In the genomic region with DNA sequence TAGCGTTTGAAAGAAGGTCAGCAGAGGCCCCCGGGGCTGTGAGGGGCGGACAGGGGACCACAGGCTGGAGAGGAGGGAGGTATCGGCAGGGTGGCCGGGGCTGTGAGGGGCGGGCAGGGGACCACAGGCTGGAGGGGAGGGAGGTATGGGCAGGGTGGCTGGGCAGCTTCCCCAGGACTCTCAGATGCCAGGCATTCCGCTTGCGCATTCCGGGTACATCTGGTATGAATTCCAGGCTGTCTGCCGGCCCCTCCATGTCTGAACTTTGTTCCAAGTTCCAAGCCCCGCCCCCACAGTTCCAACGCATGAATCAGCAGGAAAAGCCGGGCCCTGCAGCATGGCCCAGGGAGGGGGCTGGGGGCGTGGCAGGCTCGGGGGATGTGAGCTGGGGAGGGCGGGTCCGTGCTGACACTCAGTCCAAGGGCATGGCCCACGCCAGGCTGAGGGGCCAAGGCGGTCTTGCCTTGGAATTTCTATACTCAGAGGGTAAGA, we compare ENCODE assay signal across 8 cellular contexts. TPM values are rescaled to one million over a fixed set of nuclear protein-coding genes. Genes with fewer than 3 reads are reported as not detected.
DNase-seq lines count a peak whose midpoint lies in the region; ATAC-seq and TF ChIP-seq lines count a peak whose summit lies in the region.

No MANE protein-coding gene starts in this region.

- H3K4me3 Mint-ChIP-seq in activated naive CD8-positive, alpha-beta T cell treated with anti-CD3 and anti-CD28 coated beads for 36 hours = peak overlapping the region; percentile 35
- H3K4me3 Mint-ChIP-seq in neural crest cell = peak overlapping the region; percentile 87

- H3K4me1 Mint-ChIP-seq in activated naive CD8-positive, alpha-beta T cell treated with anti-CD3 and anti-CD28 coated beads for 36 hours = peaks cover 26% of the 10 kb centered on the region
- H3K4me1 Mint-ChIP-seq in neural crest cell = peaks cover 30% of the 10 kb centered on the region

- DNase-seq in Daoy (ENCODE audit: low read depth) (peak; percentile 99), NCI-H1048 (lab: John Stamatoyannopoulos, UW) (peak; percentile 73), glomerular visceral epithelial cell (ENCODE audit: extremely low spot score) (peak; percentile 98), neural crest cell (ENCODE audit: low read depth, low spot score) (peak; percentile 86), RPMI8226 (no peak)
- DNase-seq in activated naive CD8-positive, alpha-beta T cell treated with anti-CD3 and anti-CD28 coated beads for 36 hours = peak; percentile 31
- no peak for DNase-seq in effector memory CD4-positive, alpha-beta T cell

- ATAC-seq in GM21528 (IDR thresholded peaks at IDR 0.05; ENCODE audit: low FRiP score, unreplicated experiment) = no peak

- no peaks in the 10 kb centered on the region for H3K9me3 Mint-ChIP-seq in activated naive CD8-positive, alpha-beta T cell treated with anti-CD3 and anti-CD28 coated beads for 36 hours
- H3K9me3 Mint-ChIP-seq in neural crest cell = no peaks in the 10 kb centered on the region

- no peaks in the 10 kb centered on the region for H3K27me3 ChIP-seq in effector memory CD4-positive, alpha-beta T cell (replicated peaks; ENCODE audit: control insufficient read depth, insufficient read depth, low read length, poor library complexity, severe bottlenecking)

- H3K27ac ChIP-seq in effector memory CD4-positive, alpha-beta T cell (ENCODE audit: insufficient read depth, low read length, poor library complexity, severe bottlenecking) = no peak overlapping the region

- no peaks in the 10 kb centered on the region for H3K36me3 Mint-ChIP-seq in activated naive CD8-positive, alpha-beta T cell treated with anti-CD3 and anti-CD28 coated beads for 36 hours
- H3K36me3 Mint-ChIP-seq in neural crest cell (ENCODE audit: low read depth) = no peaks in the 10 kb centered on the region

- H3K36me3 ChIP-seq in effector memory CD4-positive, alpha-beta T cell (ENCODE audit: control insufficient read depth, insufficient read depth, low read length) = no peaks in the 10 kb centered on the region

- H3K4me3 ChIP-seq in effector memory CD4-positive, alpha-beta T cell (ENCODE audit: insufficient read depth, low read depth, low read length, poor library complexity, severe bottlenecking) = no peak overlapping the region

- H3K27me3 Mint-ChIP-seq in activated naive CD8-positive, alpha-beta T cell treated with anti-CD3 and anti-CD28 coated beads for 36 hours = peaks cover 30% of the 10 kb centered on the region
- peaks cover 10% of the 10 kb centered on the region for H3K27me3 Mint-ChIP-seq in neural crest cell (ENCODE audit: low read depth)

- H3K4me1 ChIP-seq in effector memory CD4-positive, alpha-beta T cell (ENCODE audit: control insufficient read depth, insufficient read depth, low read length, poor library complexity, severe bottlenecking) = peaks cover 37% of the 10 kb centered on the region

- no peak overlapping the region for H3K27ac Mint-ChIP-seq in activated naive CD8-positive, alpha-beta T cell treated with anti-CD3 and anti-CD28 coated beads for 36 hours
- peak overlapping the region; percentile 95 for H3K27ac Mint-ChIP-seq in neural crest cell (ENCODE audit: unreplicated experiment)

- H3K9me3 ChIP-seq in effector memory CD4-positive, alpha-beta T cell (ENCODE audit: control insufficient read depth, low read length) = no peaks in the 10 kb centered on the region

- no peak for TF ChIP-seq CTCF in neural crest cell (conservative IDR thresholded peaks at IDR 0.05)

RNA-seq across cellular contexts. Expression of gene TLCD2, which starts 4.4 kb away (rescaled TPM):
- 0.17 and 0.71 TPM in 2 replicates for total RNA-seq in Daoy (2014; rRNA removed; shearing (Covaris generic))
- under 1 TPM; 0.04 to 0.06 TPM for total RNA-seq in activated naive CD8-positive, alpha-beta T cell treated with anti-CD3 and anti-CD28 coated beads for 36 hours
- 1.1 TPM in 2 replicates for total RNA-seq in neural crest cell

RNA-seq across cellular contexts. Expression of gene WDR81, which starts 10.0 kb away (rescaled TPM):
- 16.5 and 16.7 TPM in 2 replicates for total RNA-seq in Daoy (2014; rRNA removed; shearing (Covaris generic))
- 10 to 100 TPM; 15.2 to 15.5 TPM for total RNA-seq in activated naive CD8-positive, alpha-beta T cell treated with anti-CD3 and anti-CD28 coated beads for 36 hours
- 13.2 and 14.2 TPM in 2 replicates for total RNA-seq in neural crest cell

RNA-seq across cellular contexts. Expression of gene SERPINF2, which starts 28.1 kb away (rescaled TPM):
- total RNA-seq in Daoy (2014; rRNA removed; shearing (Covaris generic)) = 0.06 and 0.80 TPM in 2 replicates
- under 1 TPM; 0.08 to 0.12 TPM for total RNA-seq in activated naive CD8-positive, alpha-beta T cell treated with anti-CD3 and anti-CD28 coated beads for 36 hours
- 0.19 TPM in 1 of 2 replicates, not detected in the other for total RNA-seq in neural crest cell

RNA-seq across cellular contexts. Expression of gene PRPF8, which starts 29.9 kb away (rescaled TPM):
- total RNA-seq in Daoy (2014; rRNA removed; shearing (Covaris generic)) = 63.9 and 93.3 TPM in 2 replicates
- 100 to 1,000 TPM; 418 to 428 TPM for total RNA-seq in activated naive CD8-positive, alpha-beta T cell treated with anti-CD3 and anti-CD28 coated beads for 36 hours
- 449 and 459 TPM in 2 replicates for total RNA-seq in neural crest cell

RNA-seq across cellular contexts. Expression of gene SERPINF1, which starts 47.3 kb away (rescaled TPM):
- total RNA-seq in Daoy (2014; rRNA removed; shearing (Covaris generic)) = 0.69 and 2.6 TPM in 2 replicates
- 1 to 10 TPM; 1.8 to 4.4 TPM for total RNA-seq in activated naive CD8-positive, alpha-beta T cell treated with anti-CD3 and anti-CD28 coated beads for 36 hours
- 2.3 and 4.6 TPM in 2 replicates for total RNA-seq in neural crest cell

Comparison
In these comparisons a context has a peak if more than half of its experiments do, and no peak if none do; other contexts are left out.
1. DNase-seq: peak in Daoy (single experiment), NCI-H1048 (single experiment), activated naive CD8-positive, alpha-beta T cell treated with anti-CD3 and anti-CD28 coated beads for 36 hours (single experiment), glomerular visceral epithelial cell (single experiment) and neural crest cell (single experiment); none in effector memory CD4-positive, alpha-beta T cell (0 of 3) and RPMI8226 (single experiment).